In the genomic region with DNA sequence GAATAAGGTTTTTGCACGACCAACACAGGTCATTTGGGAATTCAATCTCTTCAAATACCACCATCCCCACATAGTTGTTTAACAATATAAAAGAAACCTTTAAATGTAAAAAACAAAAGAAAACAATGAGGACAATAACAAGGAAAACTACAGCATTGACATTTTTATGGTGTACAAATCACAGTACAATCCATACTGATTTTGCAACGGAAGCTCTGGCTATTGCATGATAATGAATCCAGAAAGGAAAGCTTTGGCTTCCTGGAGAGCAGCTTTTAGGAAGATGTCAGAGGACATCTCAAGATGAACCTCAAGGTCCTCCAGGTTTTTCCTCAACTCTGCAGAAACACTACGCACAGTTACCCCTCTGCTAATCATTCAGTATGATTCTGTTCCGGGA, we compare ENCODE assay signal across 2 cellular contexts.
TF ChIP-seq lines count a peak whose summit lies in the region.

No MANE protein-coding gene starts in this region.

TF ChIP-seq in GM23338, 12 proteins besides CTCF, POLR2A, EP300 and RAD21:
- TF ChIP-seq ZNF462 (CRISPR knock-in tag; IDR thresholded peaks at IDR 0.05) (peak; percentile 89), POLR2AphosphoS5 (IDR thresholded peaks at IDR 0.05; ENCODE audit: low read depth) (no peak), STAT1 (IDR thresholded peaks at IDR 0.05; ENCODE audit: unreplicated experiment) (no peak), NANOG (IDR thresholded peaks at IDR 0.05; ENCODE audit: borderline replicate concordance) (peak; percentile 85)

TF ChIP-seq in WTC11, 78 proteins besides CTCF, POLR2A, EP300 and RAD21 (continued from another document):
- TF ChIP-seq, protein P1, sequence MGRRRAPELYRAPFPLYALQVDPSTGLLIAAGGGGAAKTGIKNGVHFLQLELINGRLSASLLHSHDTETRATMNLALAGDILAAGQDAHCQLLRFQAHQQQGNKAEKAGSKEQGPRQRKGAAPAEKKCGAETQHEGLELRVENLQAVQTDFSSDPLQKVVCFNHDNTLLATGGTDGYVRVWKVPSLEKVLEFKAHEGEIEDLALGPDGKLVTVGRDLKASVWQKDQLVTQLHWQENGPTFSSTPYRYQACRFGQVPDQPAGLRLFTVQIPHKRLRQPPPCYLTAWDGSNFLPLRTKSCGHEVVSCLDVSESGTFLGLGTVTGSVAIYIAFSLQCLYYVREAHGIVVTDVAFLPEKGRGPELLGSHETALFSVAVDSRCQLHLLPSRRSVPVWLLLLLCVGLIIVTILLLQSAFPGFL (CRISPR knock-in tag; IDR thresholded peaks at IDR 0.05; ENCODE audit: borderline replicate concordance), result no peak
- TF ChIP-seq, protein P2, sequence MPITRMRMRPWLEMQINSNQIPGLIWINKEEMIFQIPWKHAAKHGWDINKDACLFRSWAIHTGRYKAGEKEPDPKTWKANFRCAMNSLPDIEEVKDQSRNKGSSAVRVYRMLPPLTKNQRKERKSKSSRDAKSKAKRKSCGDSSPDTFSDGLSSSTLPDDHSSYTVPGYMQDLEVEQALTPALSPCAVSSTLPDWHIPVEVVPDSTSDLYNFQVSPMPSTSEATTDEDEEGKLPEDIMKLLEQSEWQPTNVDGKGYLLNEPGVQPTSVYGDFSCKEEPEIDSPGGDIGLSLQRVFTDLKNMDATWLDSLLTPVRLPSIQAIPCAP (CRISPR knock-in tag; IDR thresholded peaks at IDR 0.05), result no peak
